In the genomic region with DNA sequence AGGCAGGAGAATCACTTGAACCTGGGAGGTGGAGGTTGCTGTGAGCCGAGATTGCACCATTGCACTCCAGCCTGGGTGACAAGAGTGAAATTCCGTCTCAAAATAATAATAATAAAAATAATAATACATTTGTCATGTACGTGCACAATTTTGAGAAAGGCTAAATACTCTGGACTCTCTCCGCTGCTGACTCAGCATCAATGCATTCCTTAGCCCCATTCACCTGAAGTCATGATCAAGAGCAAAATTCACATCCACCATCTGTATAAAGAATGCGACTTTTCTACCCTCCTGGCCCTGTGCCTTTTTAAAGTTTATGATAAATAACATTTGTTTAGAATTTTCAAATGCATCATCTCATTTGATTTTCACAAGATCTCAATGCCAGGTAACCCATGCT, we compare ENCODE assay signal across 25 cellular contexts. TPM values are rescaled to one million over a fixed set of nuclear protein-coding genes. Genes with fewer than 3 reads are reported as not detected.
"Had no signal": no experiment of that assay in that cellular context is flagged by ENCODE, and none has a peak within 500 bp of the region (broad histone marks: within the 10 kb centered on the region; RNA-seq: fewer than 3 reads in every experiment).

No MANE protein-coding gene starts in this region.

- H3K27me3 ChIP-seq: esophagus muscularis mucosa, foreskin keratinocyte, gastroesophageal sphincter, left lung had no signal

- H3K9me3 ChIP-seq: esophagus muscularis mucosa, gastroesophageal sphincter, heart right ventricle, left lung, lower lobe of right lung, mucosa of descending colon had no signal

- H3K36me3 ChIP-seq: esophagus muscularis mucosa, gastroesophageal sphincter, heart right ventricle, left lung, lower lobe of right lung had no signal

- H3K4me3 ChIP-seq: coronary artery, dorsolateral prefrontal cortex, esophagus muscularis mucosa, gastroesophageal sphincter, heart right ventricle, left lung, lower lobe of right lung, mucosa of descending colon had no signal

- H3K27ac ChIP-seq: coronary artery, dorsolateral prefrontal cortex, esophagus muscularis mucosa, foreskin keratinocyte, gastroesophageal sphincter, heart right ventricle, left lung, lower lobe of right lung had no signal

- FAIRE-seq: colon, endothelial cell of umbilical vein, frontal cortex, islet of Langerhans, keratinocyte had no signal

- H3K4me1 ChIP-seq: esophagus muscularis mucosa, foreskin keratinocyte, gastroesophageal sphincter, heart right ventricle, left lung, lower lobe of right lung had no signal

- DNase-seq: dermis blood vessel endothelial cell; dorsolateral prefrontal cortex; effector CD4-positive, alpha-beta T cell; effector memory CD4-positive, alpha-beta T cell; foreskin keratinocyte; glutamatergic neuron; heart right ventricle; hippocampal formation; left cardiac atrium; left lung; left ventricle myocardium superior; lower lobe of right lung; mesenchymal stem cell; mucosa of descending colon; naive B cell had no signal

- ATAC-seq: foreskin keratinocyte, gastroesophageal sphincter, heart right ventricle, left cardiac atrium, left lung, left ventricle myocardium superior, lower lobe of right lung, mucosa of descending colon had no signal

RNA-seq across cellular contexts. Expression of gene MAP1LC3C, which starts 35.5 kb away (rescaled TPM):
- total RNA-seq: dermis blood vessel endothelial cell, endothelial cell of umbilical vein, foreskin keratinocyte, glomerular endothelial cell, kidney epithelial cell, left ventricle myocardium superior had no signal
- polyA plus RNA-seq: endothelial cell of umbilical vein, foreskin keratinocyte, keratinocyte had no signal
